1 cellular context compared by ENCODE assay signal in the genomic region with DNA sequence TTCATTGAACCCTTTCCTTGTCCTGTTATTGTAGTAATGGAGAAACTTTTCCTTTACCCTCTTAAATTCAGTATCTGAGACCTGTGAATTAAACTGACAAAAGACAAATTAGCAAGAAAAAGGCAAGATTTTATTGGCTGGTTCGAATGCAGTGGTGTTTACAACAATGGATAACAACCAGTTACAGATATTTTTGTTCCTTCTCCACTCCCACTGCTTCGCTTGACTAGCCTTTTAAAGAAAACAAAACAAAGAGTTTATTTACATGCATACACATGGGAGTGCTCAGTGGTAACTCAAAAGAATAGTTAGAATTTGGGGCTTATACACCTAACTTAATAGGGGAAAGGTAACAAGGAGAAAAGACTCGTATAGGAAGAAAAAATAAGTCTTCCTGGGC.
TF ChIP-seq lines count a peak whose summit lies in the region.

No MANE protein-coding gene starts in this region.

TF ChIP-seq in HepG2, 621 proteins besides CTCF, POLR2A, EP300 and RAD21:
- TF ChIP-seq SKI (IDR thresholded peaks at IDR 0.05; ENCODE audit: partially characterized antibody) (no peak), SMARCC2 (IDR thresholded peaks at IDR 0.05) (0 out of 2 replicates have a peak, but pooled peaks have one; percentile 10), ZNF644 (CRISPR knock-in tag; IDR thresholded peaks at IDR 0.05; ENCODE audit: low read depth) (no peak)
